In the genomic region with DNA sequence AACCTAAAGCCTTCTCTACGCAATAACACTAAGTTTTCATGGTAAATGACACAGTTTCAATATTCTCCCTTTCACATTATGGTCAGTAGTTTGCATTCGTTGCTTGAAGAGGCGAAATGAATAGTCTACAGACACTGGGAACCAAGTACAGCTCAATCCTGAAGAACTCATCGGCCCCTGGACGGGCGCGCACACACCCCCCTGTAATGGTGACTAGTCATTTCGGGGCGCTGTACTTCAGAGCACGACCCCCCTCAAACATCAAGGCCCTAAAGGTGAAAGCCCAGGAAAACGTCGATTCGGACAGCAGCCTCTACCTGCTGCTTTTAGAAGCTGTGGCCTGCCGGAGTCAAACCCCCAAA, we compare ENCODE assay signal across 1 cellular context.
TF ChIP-seq lines count a peak whose summit lies in the region.

No MANE protein-coding gene starts in this region.

TF ChIP-seq in GM12878, 131 proteins besides CTCF, POLR2A, EP300 and RAD21 (continued from another document):
- TF ChIP-seq NR2C2 (IDR thresholded peaks at IDR 0.05; ENCODE audit: borderline replicate concordance, control insufficient read depth, insufficient read length, low read depth) (no peak), MTA2 (IDR thresholded peaks at IDR 0.05; ENCODE audit: low read depth) (no peak), MEF2A (IDR thresholded peaks at IDR 0.05; ENCODE audit: insufficient read depth, low read depth, low read length) (no peak), YBX1 (IDR thresholded peaks at IDR 0.05) (no peak), KAT2A (conservative IDR thresholded peaks at IDR 0.05; ENCODE audit: control insufficient read depth, low read depth, low read length) (no peak), SMARCA5 (IDR thresholded peaks at IDR 0.05) (0 out of 2 replicates have a peak, but pooled peaks have one; percentile 26), TARDBP (IDR thresholded peaks at IDR 0.05; ENCODE audit: borderline replicate concordance) (no peak), HCFC1 (IDR thresholded peaks at IDR 0.05; ENCODE audit: low read length) (no peak), SRF (IDR thresholded peaks at IDR 0.05; ENCODE audit: low read depth in 2 of 2, low read length in 2 of 2) (no peak), HDAC2 (IDR thresholded peaks at IDR 0.05) (no peak), SUZ12 (IDR thresholded peaks at IDR 0.05; ENCODE audit: unreplicated experiment) (no peak)
- TF ChIP-seq, protein P1, sequence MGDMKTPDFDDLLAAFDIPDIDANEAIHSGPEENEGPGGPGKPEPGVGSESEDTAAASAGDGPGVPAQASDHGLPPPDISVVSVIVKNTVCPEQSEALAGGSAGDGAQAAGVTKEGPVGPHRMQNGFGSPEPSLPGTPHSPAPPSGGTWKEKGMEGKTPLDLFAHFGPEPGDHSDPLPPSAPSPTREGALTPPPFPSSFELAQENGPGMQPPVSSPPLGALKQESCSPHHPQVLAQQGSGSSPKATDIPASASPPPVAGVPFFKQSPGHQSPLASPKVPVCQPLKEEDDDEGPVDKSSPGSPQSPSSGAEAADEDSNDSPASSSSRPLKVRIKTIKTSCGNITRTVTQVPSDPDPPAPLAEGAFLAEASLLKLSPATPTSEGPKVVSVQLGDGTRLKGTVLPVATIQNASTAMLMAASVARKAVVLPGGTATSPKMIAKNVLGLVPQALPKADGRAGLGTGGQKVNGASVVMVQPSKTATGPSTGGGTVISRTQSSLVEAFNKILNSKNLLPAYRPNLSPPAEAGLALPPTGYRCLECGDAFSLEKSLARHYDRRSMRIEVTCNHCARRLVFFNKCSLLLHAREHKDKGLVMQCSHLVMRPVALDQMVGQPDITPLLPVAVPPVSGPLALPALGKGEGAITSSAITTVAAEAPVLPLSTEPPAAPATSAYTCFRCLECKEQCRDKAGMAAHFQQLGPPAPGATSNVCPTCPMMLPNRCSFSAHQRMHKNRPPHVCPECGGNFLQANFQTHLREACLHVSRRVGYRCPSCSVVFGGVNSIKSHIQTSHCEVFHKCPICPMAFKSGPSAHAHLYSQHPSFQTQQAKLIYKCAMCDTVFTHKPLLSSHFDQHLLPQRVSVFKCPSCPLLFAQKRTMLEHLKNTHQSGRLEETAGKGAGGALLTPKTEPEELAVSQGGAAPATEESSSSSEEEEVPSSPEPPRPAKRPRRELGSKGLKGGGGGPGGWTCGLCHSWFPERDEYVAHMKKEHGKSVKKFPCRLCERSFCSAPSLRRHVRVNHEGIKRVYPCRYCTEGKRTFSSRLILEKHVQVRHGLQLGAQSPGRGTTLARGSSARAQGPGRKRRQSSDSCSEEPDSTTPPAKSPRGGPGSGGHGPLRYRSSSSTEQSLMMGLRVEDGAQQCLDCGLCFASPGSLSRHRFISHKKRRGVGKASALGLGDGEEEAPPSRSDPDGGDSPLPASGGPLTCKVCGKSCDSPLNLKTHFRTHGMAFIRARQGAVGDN (IDR thresholded peaks at IDR 0.05): no peak
- TF ChIP-seq, protein P2, sequence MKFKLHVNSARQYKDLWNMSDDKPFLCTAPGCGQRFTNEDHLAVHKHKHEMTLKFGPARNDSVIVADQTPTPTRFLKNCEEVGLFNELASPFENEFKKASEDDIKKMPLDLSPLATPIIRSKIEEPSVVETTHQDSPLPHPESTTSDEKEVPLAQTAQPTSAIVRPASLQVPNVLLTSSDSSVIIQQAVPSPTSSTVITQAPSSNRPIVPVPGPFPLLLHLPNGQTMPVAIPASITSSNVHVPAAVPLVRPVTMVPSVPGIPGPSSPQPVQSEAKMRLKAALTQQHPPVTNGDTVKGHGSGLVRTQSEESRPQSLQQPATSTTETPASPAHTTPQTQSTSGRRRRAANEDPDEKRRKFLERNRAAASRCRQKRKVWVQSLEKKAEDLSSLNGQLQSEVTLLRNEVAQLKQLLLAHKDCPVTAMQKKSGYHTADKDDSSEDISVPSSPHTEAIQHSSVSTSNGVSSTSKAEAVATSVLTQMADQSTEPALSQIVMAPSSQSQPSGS (IDR thresholded peaks at IDR 0.05; ENCODE audit: low read length): no peak
- TF ChIP-seq, protein P3, sequence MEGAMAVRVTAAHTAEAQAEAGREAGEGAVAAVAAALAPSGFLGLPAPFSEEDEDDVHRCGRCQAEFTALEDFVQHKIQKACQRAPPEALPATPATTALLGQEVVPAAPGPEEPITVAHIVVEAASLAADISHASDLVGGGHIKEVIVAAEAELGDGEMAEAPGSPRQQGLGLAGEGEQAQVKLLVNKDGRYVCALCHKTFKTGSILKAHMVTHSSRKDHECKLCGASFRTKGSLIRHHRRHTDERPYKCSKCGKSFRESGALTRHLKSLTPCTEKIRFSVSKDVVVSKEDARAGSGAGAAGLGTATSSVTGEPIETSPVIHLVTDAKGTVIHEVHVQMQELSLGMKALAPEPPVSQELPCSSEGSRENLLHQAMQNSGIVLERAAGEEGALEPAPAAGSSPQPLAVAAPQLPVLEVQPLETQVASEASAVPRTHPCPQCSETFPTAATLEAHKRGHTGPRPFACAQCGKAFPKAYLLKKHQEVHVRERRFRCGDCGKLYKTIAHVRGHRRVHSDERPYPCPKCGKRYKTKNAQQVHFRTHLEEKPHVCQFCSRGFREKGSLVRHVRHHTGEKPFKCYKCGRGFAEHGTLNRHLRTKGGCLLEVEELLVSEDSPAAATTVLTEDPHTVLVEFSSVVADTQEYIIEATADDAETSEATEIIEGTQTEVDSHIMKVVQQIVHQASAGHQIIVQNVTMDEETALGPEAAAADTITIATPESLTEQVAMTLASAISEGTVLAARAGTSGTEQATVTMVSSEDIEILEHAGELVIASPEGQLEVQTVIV (IDR thresholded peaks at IDR 0.05; ENCODE audit: borderline replicate concordance, partially characterized antibody): no peak
- TF ChIP-seq, protein P4, sequence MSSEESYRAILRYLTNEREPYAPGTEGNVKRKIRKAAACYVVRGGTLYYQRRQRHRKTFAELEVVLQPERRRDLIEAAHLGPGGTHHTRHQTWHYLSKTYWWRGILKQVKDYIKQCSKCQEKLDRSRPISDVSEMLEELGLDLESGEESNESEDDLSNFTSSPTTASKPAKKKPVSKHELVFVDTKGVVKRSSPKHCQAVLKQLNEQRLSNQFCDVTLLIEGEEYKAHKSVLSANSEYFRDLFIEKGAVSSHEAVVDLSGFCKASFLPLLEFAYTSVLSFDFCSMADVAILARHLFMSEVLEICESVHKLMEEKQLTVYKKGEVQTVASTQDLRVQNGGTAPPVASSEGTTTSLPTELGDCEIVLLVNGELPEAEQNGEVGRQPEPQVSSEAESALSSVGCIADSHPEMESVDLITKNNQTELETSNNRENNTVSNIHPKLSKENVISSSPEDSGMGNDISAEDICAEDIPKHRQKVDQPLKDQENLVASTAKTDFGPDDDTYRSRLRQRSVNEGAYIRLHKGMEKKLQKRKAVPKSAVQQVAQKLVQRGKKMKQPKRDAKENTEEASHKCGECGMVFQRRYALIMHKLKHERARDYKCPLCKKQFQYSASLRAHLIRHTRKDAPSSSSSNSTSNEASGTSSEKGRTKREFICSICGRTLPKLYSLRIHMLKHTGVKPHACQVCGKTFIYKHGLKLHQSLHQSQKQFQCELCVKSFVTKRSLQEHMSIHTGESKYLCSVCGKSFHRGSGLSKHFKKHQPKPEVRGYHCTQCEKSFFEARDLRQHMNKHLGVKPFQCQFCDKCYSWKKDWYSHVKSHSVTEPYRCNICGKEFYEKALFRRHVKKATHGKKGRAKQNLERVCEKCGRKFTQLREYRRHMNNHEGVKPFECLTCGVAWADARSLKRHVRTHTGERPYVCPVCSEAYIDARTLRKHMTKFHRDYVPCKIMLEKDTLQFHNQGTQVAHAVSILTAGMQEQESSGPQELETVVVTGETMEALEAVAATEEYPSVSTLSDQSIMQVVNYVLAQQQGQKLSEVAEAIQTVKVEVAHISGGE (CRISPR knock-in tag; IDR thresholded peaks at IDR 0.05): peak; percentile 72
- TF ChIP-seq, protein P5, sequence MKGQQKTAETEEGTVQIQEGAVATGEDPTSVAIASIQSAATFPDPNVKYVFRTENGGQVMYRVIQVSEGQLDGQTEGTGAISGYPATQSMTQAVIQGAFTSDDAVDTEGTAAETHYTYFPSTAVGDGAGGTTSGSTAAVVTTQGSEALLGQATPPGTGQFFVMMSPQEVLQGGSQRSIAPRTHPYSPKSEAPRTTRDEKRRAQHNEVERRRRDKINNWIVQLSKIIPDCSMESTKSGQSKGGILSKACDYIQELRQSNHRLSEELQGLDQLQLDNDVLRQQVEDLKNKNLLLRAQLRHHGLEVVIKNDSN (IDR thresholded peaks at IDR 0.05; ENCODE audit: borderline replicate concordance, extremely low read length, insufficient read depth, low read depth, low read length): no peak
